In the genomic region with DNA sequence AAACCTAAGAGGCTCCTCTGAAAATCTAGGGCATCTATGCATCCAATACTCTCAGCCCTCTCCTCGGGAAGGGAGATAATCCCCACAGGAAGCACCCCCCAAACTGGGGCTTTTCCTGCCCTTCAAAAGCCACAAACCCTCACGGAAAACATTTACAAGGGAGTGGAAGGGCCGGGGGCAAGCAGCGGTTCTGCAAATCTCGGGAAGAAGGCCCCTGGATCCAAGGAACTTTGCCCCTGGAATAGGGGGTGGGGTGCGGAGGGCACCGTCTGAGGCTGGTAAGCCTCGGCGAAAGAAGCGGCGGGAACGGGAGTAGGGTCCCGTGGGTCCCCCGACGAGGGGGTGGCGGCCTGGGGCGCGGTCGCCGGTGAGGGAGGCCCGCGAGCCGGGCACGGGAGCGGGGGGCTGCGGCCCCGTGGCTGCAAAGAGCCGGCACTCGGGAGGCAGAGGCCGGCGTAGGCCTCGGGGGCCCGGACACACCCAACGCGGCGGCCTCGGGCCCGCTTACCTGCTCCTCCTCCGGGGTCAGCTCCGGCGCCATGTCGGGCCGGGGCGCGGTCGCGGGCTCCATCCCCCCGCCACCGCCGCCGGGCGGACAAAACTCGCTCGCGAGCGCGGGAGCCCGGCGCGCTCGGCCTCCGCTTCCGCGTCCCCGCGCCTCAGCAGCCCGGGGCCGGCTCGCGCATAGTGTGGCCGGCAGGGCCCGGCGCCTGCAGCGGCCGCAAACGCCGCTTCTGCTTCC, we compare ENCODE assay signal across 8 cellular contexts. TPM values are rescaled to one million over a fixed set of nuclear protein-coding genes. Genes with fewer than 3 reads are reported as not detected.
DNase-seq lines count a peak whose midpoint lies in the region; ATAC-seq and TF ChIP-seq lines count a peak whose summit lies in the region.

No MANE protein-coding gene starts in this region.

- peak overlapping the region; percentile 90 to 94 (median 93) for H3K4me3 ChIP-seq in liver (ENCODE audit: low read depth in 1 of 3, low read length in 3 of 3)

- H3K4me3 Mint-ChIP-seq in chondrocyte (ENCODE audit: unreplicated experiment), result peak overlapping the region; percentile 95
- H3K4me3 Mint-ChIP-seq in stimulated activated naive CD8-positive, alpha-beta T cell treated with anti-CD3 and anti-CD28 coated beads, Interleukin-15, amount 100 ng/mL, for 72 hours, result peak overlapping the region; percentile 92 to 94

- H3K4me1 Mint-ChIP-seq in chondrocyte (ENCODE audit: low read depth), result peaks cover 21% of the 10 kb centered on the region
- peaks cover 30% of the 10 kb centered on the region for H3K4me1 Mint-ChIP-seq in stimulated activated naive CD8-positive, alpha-beta T cell treated with anti-CD3 and anti-CD28 coated beads, Interleukin-15, amount 100 ng/mL, for 72 hours

- H3K4me1 ChIP-seq in liver (ENCODE audit: control insufficient read depth in 4 of 4, insufficient read depth in 4 of 4, low read length in 3 of 4), result peaks cover 11 to 17% (median 12%) of the 10 kb centered on the region in 4 donors

- POLR2A ChIA-PET in GM10248 (lab: Yijun Ruan, JAX), result interaction anchor here (0.8 to 1.2 kb wide), 2 partner anchors 127 to 211 kb away, joined by 5 to 9 read pairs; a partner anchor contains a TSS

- H3K9ac ChIP-seq in liver (ENCODE audit: low read depth in 1 of 2, low read length in 2 of 2), result peak overlapping the region; percentile 87 to 90

- H3K27me3 Mint-ChIP-seq in chondrocyte (ENCODE audit: low read depth), result no peaks in the 10 kb centered on the region
- no peaks in the 10 kb centered on the region for H3K27me3 Mint-ChIP-seq in stimulated activated naive CD8-positive, alpha-beta T cell treated with anti-CD3 and anti-CD28 coated beads, Interleukin-15, amount 100 ng/mL, for 72 hours

- H3K9me3 Mint-ChIP-seq in chondrocyte (ENCODE audit: low read depth), result no peaks in the 10 kb centered on the region
- H3K9me3 Mint-ChIP-seq in stimulated activated naive CD8-positive, alpha-beta T cell treated with anti-CD3 and anti-CD28 coated beads, Interleukin-15, amount 100 ng/mL, for 72 hours, result no peaks in the 10 kb centered on the region

- H3K36me3 Mint-ChIP-seq in chondrocyte (ENCODE audit: low read depth), result no peaks in the 10 kb centered on the region

- no peak for TF ChIP-seq RAD21 in liver (IDR thresholded peaks at IDR 0.05)

- no peaks in the 10 kb centered on the region for H3K27me3 ChIP-seq in liver (ENCODE audit: control insufficient read depth in 4 of 4, insufficient read depth in 4 of 4, low read length in 3 of 4)

- DNase-seq in GM10248 (ENCODE audit: extremely low spot score) (peak; percentile 65), T-helper 2 cell (peak in 3 of 5 experiments; percentile 13 to 56 (median 16)), chondrocyte (ENCODE audit: low spot score) (no peak), NCI-H1092 treated with DMSO at 0.1 percent for 48 hours (lab: John Stamatoyannopoulos, UW) (no peak)
- peak; percentile 24 to 28 for DNase-seq in stimulated activated naive CD8-positive, alpha-beta T cell treated with anti-CD3 and anti-CD28 coated beads, Interleukin-15, amount 100 ng/mL, for 72 hours

- ATAC-seq in HG03045 (IDR thresholded peaks at IDR 0.05; ENCODE audit: unreplicated experiment), result peak; percentile 45
- ATAC-seq in stimulated activated naive CD8-positive, alpha-beta T cell treated with anti-CD3 and anti-CD28 coated beads, Interleukin-15, amount 100 ng/mL, for 72 hours, result peak; percentile 69
- no peak for ATAC-seq in GM21737 (IDR thresholded peaks at IDR 0.05; ENCODE audit: unreplicated experiment)

- no peak for TF ChIP-seq CTCF in GM10248 (IDR thresholded peaks at IDR 0.05; ENCODE audit: control extremely low read depth, extremely low read depth, low read depth, missing control alignments)
- no peak for TF ChIP-seq CTCF in chondrocyte (IDR thresholded peaks at IDR 0.05)
- no peak for TF ChIP-seq CTCF in liver (IDR thresholded peaks at IDR 0.05; ENCODE audit: low read depth, low read length, missing input control)

- CTCF ChIA-PET in GM10248 (lab: Yijun Ruan, JAX), result interaction anchor here (0.6 to 3.2 kb wide), 12 partner anchors 8 to 211 kb away, joined by 3 to 10 read pairs (median 3); no protein-coding TSS in a partner anchor

- no peaks in the 10 kb centered on the region for H3K36me3 ChIP-seq in liver (ENCODE audit: control insufficient read depth in 4 of 4, insufficient read depth in 3 of 4, low read depth in 1 of 4, low read length in 3 of 4)

- under 1% methylated on average over 77 of the region's 77 CpGs for WGBS in liver

- H3K27ac ChIP-seq in liver (ENCODE audit: low read depth in 1 of 2, low read length in 2 of 2), result peak overlapping the region; percentile 88 to 89

- H3K27ac Mint-ChIP-seq in chondrocyte (ENCODE audit: unreplicated experiment), result peak overlapping the region; percentile 91
- H3K27ac Mint-ChIP-seq in stimulated activated naive CD8-positive, alpha-beta T cell treated with anti-CD3 and anti-CD28 coated beads, Interleukin-15, amount 100 ng/mL, for 72 hours, result peak overlapping the region; percentile 97 to 98

- H3K9me3 ChIP-seq in liver (ENCODE audit: control insufficient read depth in 4 of 4, low read length in 3 of 4), result no peaks in the 10 kb centered on the region

TF ChIP-seq in liver, 16 proteins besides CTCF, POLR2A, EP300 and RAD21:
- TF ChIP-seq HNF4A (conservative IDR thresholded peaks at IDR 0.05) (peak; percentile 23 to 31), EGR1 (IDR thresholded peaks at IDR 0.05; ENCODE audit: low read depth in 2 of 2) (no peak)

RNA-seq across cellular contexts. Expression of a gene that starts 0.7 kb away (rescaled TPM):
- total RNA-seq in chondrocyte (33.2 to 36.8 TPM (median 33.6 TPM) in 3 replicates), liver (10 to 100 TPM in 1 of 2 donors, 1 to 10 TPM in 1; 8.4 to 14.1 TPM)
- 1 to 10 TPM; 5.4 to 6.6 TPM for polyA plus RNA-seq in liver

RNA-seq across cellular contexts. Expression of a gene that starts 47.1 kb away (rescaled TPM):
- total RNA-seq in chondrocyte, result 18.6 to 22.7 TPM (median 21.7 TPM) in 3 replicates
- total RNA-seq in liver, result 10 to 100 TPM in 1 of 2 donors, 1 to 10 TPM in 1; 7.8 to 11.4 TPM
- polyA plus RNA-seq in liver, result 10 to 100 TPM; 12.8 to 13.2 TPM

Comparison
In these comparisons a context has a peak if more than half of its experiments do, and no peak if none do; other contexts are left out.
1. DNase-seq: peak in GM10248 (single experiment), T-helper 2 cell (3 of 5) and stimulated activated naive CD8-positive, alpha-beta T cell treated with anti-CD3 and anti-CD28 coated beads, Interleukin-15, amount 100 ng/mL, for 72 hours (2 of 2); none in chondrocyte (single experiment) and NCI-H1092 treated with DMSO at 0.1 percent for 48 hours (single experiment).